13 cellular contexts compared by ENCODE assay signal in genomic region chr12:109234012-109234411, GRCh38.
DNase-seq lines count a peak whose midpoint lies in the region; ATAC-seq and TF ChIP-seq lines count a peak whose summit lies in the region.
"Had no signal": no experiment of that assay in that cellular context is flagged by ENCODE, and none has a peak within 500 bp of the region (broad histone marks: within the 10 kb centered on the region; RNA-seq: fewer than 3 reads in every experiment).

No MANE protein-coding gene starts in this region.

- DNase-seq in dorsolateral prefrontal cortex (no peak), right lobe of liver (no peak), substantia nigra (lab: John Stamatoyannopoulos, UW) (no peak), lower leg skin (ENCODE audit: low spot score in 2 of 2) (no peak), NCI-H2227 (lab: John Stamatoyannopoulos, UW; ENCODE audit: unreplicated experiment) (no peak)
- no peak for DNase-seq in activated CD8-positive, alpha-beta memory T cell treated with anti-CD3 and anti-CD28 coated beads for 24 hours
- DNase-seq: AML-193; CD4-positive, alpha-beta T cell; DMS79 treated with DMSO at 0.1 percent for 48 hours; GF-D8; HCEC 1CT had no signal

- H3K4me3 ChIP-seq in dorsolateral prefrontal cortex (no peak overlapping the region), right lobe of liver (no peak overlapping the region), lower leg skin (ENCODE audit: low read depth, poor library complexity, severe bottlenecking) (no peak overlapping the region)
- H3K4me3 ChIP-seq: GM23338 had no signal

- TF ChIP-seq CTCF in dorsolateral prefrontal cortex (IDR thresholded peaks at IDR 0.05 in 54 of 56, conservative IDR thresholded peaks at IDR 0.05 in 2 of 56; ENCODE audit: low read depth in 1 of 56, partially characterized antibody in 56 of 56) (no peak), right lobe of liver (IDR thresholded peaks at IDR 0.05) (no peak), lower leg skin (IDR thresholded peaks at IDR 0.05) (no peak)

- H3K9me3 ChIP-seq in right lobe of liver = no peaks in the 10 kb centered on the region

- H3K27ac ChIP-seq in dorsolateral prefrontal cortex (peak overlapping the region; percentile 7 to 98 (median 88)), right lobe of liver (no peak overlapping the region), substantia nigra (ENCODE audit: low read depth, low read length, poor library complexity, severe bottlenecking) (peak overlapping the region; percentile 90)
- H3K27ac ChIP-seq: C4-2B had no signal

- 25% methylated on average over 2 of the region's 15 CpGs for WGBS in right lobe of liver (ENCODE audit: insufficient coverage, low coverage, low lambda C conversion rate, missing lambda C conversion rate)
- WGBS in lower leg skin, 2 donors = 88 to 92% methylated on average over 15 of the region's 15 CpGs

- TF ChIP-seq POLR2A in right lobe of liver (IDR thresholded peaks at IDR 0.05) (no peak), lower leg skin (IDR thresholded peaks at IDR 0.05) (no peak)

- intact Hi-C loops in dorsolateral prefrontal cortex (cut with DNase I) (loop anchor here in 1 of 2 donors (5.0 kb wide), 1 partner anchor 122 kb away; no protein-coding TSS in a partner anchor), right lobe of liver (cut with DNase I) (no loop called here), lower leg skin (cut with DNase I; ENCODE audit: low total_unique reads) (no loop called here)

- H3K4me1 ChIP-seq in right lobe of liver = no peaks in the 10 kb centered on the region

- H3K36me3 ChIP-seq in right lobe of liver = peaks cover 3 to 96% (median 56%) of the 10 kb centered on the region in 4 donors

- peak; percentile 19 to 58 (median 47) for ATAC-seq in right lobe of liver
- ATAC-seq: GM23338 had no signal

- H3K27me3 ChIP-seq in dorsolateral prefrontal cortex (no peaks in the 10 kb centered on the region), right lobe of liver (no peaks in the 10 kb centered on the region)

Comparison
In these comparisons a context has a peak if more than half of its experiments do, and no peak if none do; other contexts are left out.
1. H3K27ac ChIP-seq: peak in dorsolateral prefrontal cortex (59 of 59) and substantia nigra (single experiment); none in right lobe of liver (0 of 3).